ENCODE assay signal across 11 cellular contexts in genomic region chr1:53176452-53177344, GRCh38. TPM values are rescaled to one million over a fixed set of nuclear protein-coding genes. Genes with fewer than 3 reads are reported as not detected.
DNase-seq lines count a peak whose midpoint lies in the region; ATAC-seq, FAIRE-seq and TF ChIP-seq lines count a peak whose summit lies in the region.
"Had no signal": no experiment of that assay in that cellular context is flagged by ENCODE, and none has a peak within 500 bp of the region (broad histone marks: within the 10 kb centered on the region; RNA-seq: fewer than 3 reads in every experiment).

No MANE protein-coding gene starts in this region.

- H3K27ac ChIP-seq in A673 (ENCODE audit: low read depth, low read length, poor library complexity, severe bottlenecking): no peak overlapping the region
- H3K27ac ChIP-seq in kidney (ENCODE audit: low read depth in 2 of 2, low read length in 2 of 2): no peak overlapping the region

- H3K27me3 ChIP-seq in A673 (replicated peaks; ENCODE audit: insufficient read depth, low read depth, low read length, poor library complexity) (no peaks in the 10 kb centered on the region), adipocyte (replicated peaks; ENCODE audit: control insufficient read depth, insufficient read depth, low read length) (no peaks in the 10 kb centered on the region), H7 (ENCODE audit: control insufficient read depth, insufficient read depth, low read length) (peaks cover 7% of the 10 kb centered on the region; the same call in 1 of the 2 replicates)

- H3K27me3 Mint-ChIP-seq in activated T-cell treated with anti-CD3 and anti-CD28 coated beads, Interleukin-2, amount 50 U/mL, for 72 hours (ENCODE audit: low read depth): peaks cover 50% of the 10 kb centered on the region

- CTCF ChIA-PET in A673 (lab: Charles Lee): interaction anchor here (0.7 kb wide), 1 partner anchor 1073 kb away, joined by 4 read pairs; no protein-coding TSS in a partner anchor

- H3K9ac ChIP-seq in adipocyte (ENCODE audit: low read length) (peak overlapping the region; percentile 16), kidney (ENCODE audit: low read length in 2 of 2) (no peak overlapping the region)

- POLR2A ChIA-PET in A673 (lab: Charles Lee; ENCODE audit: low non-redundant PET): interaction anchor here (0.6 kb wide), 1 partner anchor 320 kb away, joined by 4 read pairs; no protein-coding TSS in a partner anchor

- BruUV-seq in A673 (replicated peaks; lab: Mats Ljungman, UMichigan): no TSS peak

- no peak overlapping the region for H3K27ac Mint-ChIP-seq in activated T-cell treated with anti-CD3 and anti-CD28 coated beads, Interleukin-2, amount 50 U/mL, for 72 hours
- H3K27ac Mint-ChIP-seq: activated CD4-positive, alpha-beta memory T cell treated with anti-CD3 and anti-CD28 coated beads for 36 hours had no signal

- no peak overlapping the region for H3K4me3 Mint-ChIP-seq in activated T-cell treated with anti-CD3 and anti-CD28 coated beads, Interleukin-2, amount 50 U/mL, for 72 hours
- H3K4me3 Mint-ChIP-seq: activated CD4-positive, alpha-beta memory T cell treated with anti-CD3 and anti-CD28 coated beads for 36 hours had no signal

- H3K36me3 ChIP-seq in A673 (ENCODE audit: insufficient read depth, low read length, poor library complexity, severe bottlenecking): no peaks in the 10 kb centered on the region
- H3K36me3 ChIP-seq in adipocyte (ENCODE audit: control insufficient read depth, insufficient read depth, low read length, severe bottlenecking): no peaks in the 10 kb centered on the region
- no peaks in the 10 kb centered on the region for H3K36me3 ChIP-seq in kidney (ENCODE audit: control insufficient read depth in 1 of 2, insufficient read depth in 2 of 2, low read length in 2 of 2)
- H3K36me3 ChIP-seq in H7 (replicated peaks; ENCODE audit: control insufficient read depth, insufficient read depth, low read length): no peaks in the 10 kb centered on the region

- intact Hi-C loops in A673 (cut with micrococcal nuclease; ENCODE audit: unreplicated experiment): no loop called here
- intact Hi-C loops in kidney (cut with DNase I): no loop called here

- H3K4me1 Mint-ChIP-seq in activated T-cell treated with anti-CD3 and anti-CD28 coated beads, Interleukin-2, amount 50 U/mL, for 72 hours (ENCODE audit: low read depth): peaks cover 5% of the 10 kb centered on the region

- FAIRE-seq in kidney (lab: Jason Lieb, UNC): no peak
- FAIRE-seq: colon had no signal

- H3K9me3 Mint-ChIP-seq in activated T-cell treated with anti-CD3 and anti-CD28 coated beads, Interleukin-2, amount 50 U/mL, for 72 hours: no peaks in the 10 kb centered on the region
- H3K9me3 Mint-ChIP-seq: activated CD4-positive, alpha-beta memory T cell treated with anti-CD3 and anti-CD28 coated beads for 36 hours had no signal

- no peak for ATAC-seq in GM19397 (IDR thresholded peaks at IDR 0.05; ENCODE audit: unreplicated experiment)
- ATAC-seq in activated T-cell treated with anti-CD3 and anti-CD28 coated beads, Interleukin-2, amount 50 U/mL, for 72 hours (replicated peaks in 1 of 2): no peak

- H3K4me1 ChIP-seq in A673 (ENCODE audit: insufficient read depth, low read length, poor library complexity, severe bottlenecking) (no peaks in the 10 kb centered on the region), adipocyte (ENCODE audit: control insufficient read depth, insufficient read depth, low read length) (peaks cover 40% of the 10 kb centered on the region), kidney (ENCODE audit: control insufficient read depth in 1 of 2, insufficient read depth in 1 of 2, low read depth in 1 of 2, low read length in 2 of 2) (no peaks in the 10 kb centered on the region)

- no peaks in the 10 kb centered on the region for H3K36me3 Mint-ChIP-seq in activated T-cell treated with anti-CD3 and anti-CD28 coated beads, Interleukin-2, amount 50 U/mL, for 72 hours (ENCODE audit: insufficient read depth in 2 of 2)
- H3K36me3 Mint-ChIP-seq: activated CD4-positive, alpha-beta memory T cell treated with anti-CD3 and anti-CD28 coated beads for 36 hours had no signal

- no peak overlapping the region for H3K4me3 ChIP-seq in A673 (ENCODE audit: low read depth, low read length, poor library complexity, severe bottlenecking)
- peak overlapping the region; percentile 20; the same call in 1 of the 2 replicates for H3K4me3 ChIP-seq in LNCaP clone FGC (ENCODE audit: low read depth, low read length)
- no peak overlapping the region for H3K4me3 ChIP-seq in adipocyte (ENCODE audit: low read length)
- H3K4me3 ChIP-seq in kidney (ENCODE audit: low read length in 2 of 2): no peak overlapping the region
- no peak overlapping the region for H3K4me3 ChIP-seq in H7 (ENCODE audit: insufficient read depth, low read depth, low read length)

- DNase-seq in A673 (ENCODE audit: low spot score): no peak
- DNase-seq in LNCaP clone FGC (ENCODE audit: low read depth): peak; percentile 99
- no peak for DNase-seq in adipocyte (ENCODE audit: low read depth)
- no peak for DNase-seq in kidney
- DNase-seq in H7: no peak
- DNase-seq in activated T-cell treated with anti-CD3 and anti-CD28 coated beads, Interleukin-2, amount 50 U/mL, for 72 hours: no peak
- no peak for DNase-seq in RPMI8226
- DNase-seq: activated CD4-positive, alpha-beta memory T cell treated with anti-CD3 and anti-CD28 coated beads for 36 hours; NCI-H2227 treated with DMSO at 0.1 percent for 48 hours had no signal

- H3K9me3 ChIP-seq in A673 (ENCODE audit: low read depth, low read length, poor library complexity, severe bottlenecking): no peaks in the 10 kb centered on the region
- no peaks in the 10 kb centered on the region for H3K9me3 ChIP-seq in adipocyte (ENCODE audit: control insufficient read depth, low read length)
- no peaks in the 10 kb centered on the region for H3K9me3 ChIP-seq in kidney (ENCODE audit: control insufficient read depth in 1 of 2, low read length in 2 of 2)

- TF ChIP-seq CTCF in A673 (conservative IDR thresholded peaks at IDR 0.05; ENCODE audit: low read depth, low read length) (0 out of 2 replicates have a peak, but pooled peaks have one; percentile 28), LNCaP clone FGC (IDR thresholded peaks at IDR 0.05; ENCODE audit: control insufficient read depth, extremely low read depth, insufficient read depth) (peak; percentile 78), kidney (IDR thresholded peaks at IDR 0.05; ENCODE audit: borderline replicate concordance, extremely low read depth, insufficient read depth) (peak; percentile 33)

RNA-seq across cellular contexts. Expression of gene CPT2, which starts 19.9 kb away (rescaled TPM):
- total RNA-seq in A673 (2021) (17.0 and 18.7 TPM in 2 replicates), kidney (24.2 TPM)
- 57.7 TPM for polyA plus RNA-seq in kidney (ENCODE audit: insufficient read depth, low read depth, low replicate concordance)
- total RNA-seq in H7 (2014; rRNA removed; shearing (Covaris generic)): 58.5 and 72.0 TPM in 2 replicates
- total RNA-seq in activated T-cell treated with anti-CD3 and anti-CD28 coated beads, Interleukin-2, amount 50 U/mL, for 72 hours: 10 to 100 TPM; 21.9 to 25.3 TPM

RNA-seq across cellular contexts. Expression of gene SLC1A7, which starts 34.3 kb away (rescaled TPM):
- total RNA-seq in A673 (2021) (not detected in 2 replicates), kidney (not detected)
- polyA plus RNA-seq in kidney (ENCODE audit: insufficient read depth, low read depth, low replicate concordance): 1.0 TPM
- total RNA-seq in H7 (2014; rRNA removed; shearing (Covaris generic)): 0.18 TPM in 1 of 2 replicates, not detected in the other
- total RNA-seq in activated T-cell treated with anti-CD3 and anti-CD28 coated beads, Interleukin-2, amount 50 U/mL, for 72 hours: not detected
- total RNA-seq: activated CD4-positive, alpha-beta memory T cell treated with anti-CD3 and anti-CD28 coated beads for 36 hours had no signal

RNA-seq across cellular contexts. Expression of gene CZIB, which starts 43.7 kb away (rescaled TPM):
- total RNA-seq in A673 (2021) (53.8 and 56.7 TPM in 2 replicates), kidney (54.1 TPM)
- polyA plus RNA-seq in kidney (ENCODE audit: insufficient read depth, low read depth, low replicate concordance): 76.5 TPM
- 74.1 and 94.6 TPM in 2 replicates for total RNA-seq in H7 (2014; rRNA removed; shearing (Covaris generic))
- 10 to 100 TPM; 43.1 to 43.4 TPM for total RNA-seq in activated T-cell treated with anti-CD3 and anti-CD28 coated beads, Interleukin-2, amount 50 U/mL, for 72 hours

Comparison
In these comparisons a context has a peak if more than half of its experiments do, and no peak if none do; other contexts are left out.
1. CTCF ChIP-seq: peak in every context shown above with its lines; median percentile 78 in LNCaP clone FGC; 33 in kidney; 28 in A673.